17 cellular contexts compared by ENCODE assay signal in the genomic region with DNA sequence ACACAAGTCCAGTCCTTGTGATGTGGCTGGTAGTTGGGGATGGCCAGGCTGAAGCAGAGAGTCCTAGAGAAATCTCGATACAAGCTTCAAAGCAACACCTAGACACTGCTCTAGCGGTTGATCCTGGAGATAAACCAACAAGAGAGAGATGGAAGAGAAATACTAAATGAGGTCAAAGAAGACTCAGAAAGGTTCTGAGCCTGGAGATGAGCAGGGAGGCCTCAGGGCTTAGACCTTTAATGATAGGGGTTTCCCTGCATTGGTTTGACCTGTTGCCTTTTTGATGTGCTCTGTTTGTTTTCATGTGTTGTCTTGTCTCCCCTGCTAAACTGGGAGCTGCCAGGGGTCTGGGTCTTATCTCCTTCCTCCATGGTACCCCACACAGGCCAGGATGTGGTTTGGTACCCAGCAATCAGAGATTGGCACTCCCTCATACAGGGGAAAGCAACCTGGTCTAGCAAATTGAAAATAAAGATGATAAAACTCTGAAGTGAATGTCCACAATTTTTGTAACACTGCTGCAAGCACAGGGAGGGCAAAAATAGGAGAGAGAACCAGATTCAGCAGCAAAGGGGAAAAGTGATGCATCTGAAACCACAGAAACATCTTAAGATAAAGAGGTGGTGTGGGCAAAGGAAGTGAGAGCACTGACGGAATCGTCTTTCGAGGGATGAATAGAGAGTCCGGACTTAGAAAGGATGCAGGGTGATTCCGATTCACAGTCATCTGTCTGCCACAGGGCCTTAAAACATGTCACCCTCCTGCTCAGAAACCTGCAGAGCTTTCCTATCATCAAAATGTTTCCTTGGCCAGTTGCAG. TPM values are rescaled to one million over a fixed set of nuclear protein-coding genes. Genes with fewer than 3 reads are reported as not detected.
DNase-seq lines count a peak whose midpoint lies in the region; ATAC-seq and TF ChIP-seq lines count a peak whose summit lies in the region.
"Had no signal": no experiment of that assay in that cellular context is flagged by ENCODE, and none has a peak within 500 bp of the region (broad histone marks: within the 10 kb centered on the region; RNA-seq: fewer than 3 reads in every experiment).

No MANE protein-coding gene starts in this region.

- intact Hi-C loops in posterior cingulate gyrus (cut with DNase I) (no loop called here), head of caudate nucleus (cut with DNase I) (no loop called here), PC-9 (cut with micrococcal nuclease; ENCODE audit: unreplicated experiment) (no loop called here)

- H3K79me2 ChIP-seq in SK-N-SH (ENCODE audit: insufficient read depth) (no peaks in the 10 kb centered on the region), PC-9 (ENCODE audit: low read depth) (no peaks in the 10 kb centered on the region)

- H3K27me3 ChIP-seq in SK-N-SH (ENCODE audit: insufficient read depth): peaks cover 65% of the 10 kb centered on the region
- H3K27me3 ChIP-seq in PC-9 (ENCODE audit: insufficient read depth, low read depth): peaks cover 43% of the 10 kb centered on the region
- H3K27me3 ChIP-seq: breast epithelium, testis had no signal

- no peak overlapping the region for H3K4me3 ChIP-seq in SK-N-SH (ENCODE audit: low read depth in 2 of 2, low read length in 1 of 2)
- H3K4me3 ChIP-seq in HEK293 (ENCODE audit: low read depth, low read length): no peak overlapping the region
- no peak overlapping the region for H3K4me3 ChIP-seq in PC-9
- H3K4me3 ChIP-seq: breast epithelium, prostate gland, testis had no signal

- no peaks in the 10 kb centered on the region for H3K36me3 Mint-ChIP-seq in activated CD4-positive, alpha-beta T cell treated with anti-CD3 and anti-CD28 coated beads, Interleukin-2, amount 10 ng/mL, durations not matched to agents 7 days and 5 days (ENCODE audit: low read depth)
- no peaks in the 10 kb centered on the region for H3K36me3 Mint-ChIP-seq in natural killer cell treated with Interleukin-12 subunit alpha and Interleukin-12 subunit beta and Interleukin-15 and Interleukin-18, amount 100 ng/mL, for 72 hours

- H3K9me2 ChIP-seq in SK-N-SH: no peaks in the 10 kb centered on the region
- no peaks in the 10 kb centered on the region for H3K9me2 ChIP-seq in PC-9 (ENCODE audit: insufficient read depth)

- H3K4me1 ChIP-seq in SK-N-SH (ENCODE audit: control insufficient read depth in 1 of 2, insufficient read depth in 2 of 2, low read depth in 1 of 2, low read length in 1 of 2) (peaks cover 0 to 4% of the 10 kb centered on the region in 2 experiments; a peak in 1 of 4 replicates), HEK293 (ENCODE audit: control insufficient read depth, insufficient read depth, low read length) (peaks cover 2% of the 10 kb centered on the region; the same call in 1 of the 2 replicates), PC-9 (replicated peaks; ENCODE audit: insufficient read depth) (peaks cover 15% of the 10 kb centered on the region)
- H3K4me1 ChIP-seq: breast epithelium, prostate gland, testis had no signal

- TF ChIP-seq CTCF in SK-N-SH (IDR thresholded peaks at IDR 0.05) (no peak), HEK293 (tag by site-specific recombination; IDR thresholded peaks at IDR 0.05) (no peak), PC-9 (conservative IDR thresholded peaks at IDR 0.05) (no peak)

- CTCF ChIA-PET in SK-N-SH (lab: Yijun Ruan, JAX): interaction anchor here (0.8 to 1.3 kb wide), 2 partner anchors 12 to 17 kb away, joined by 3 read pairs; no protein-coding TSS in a partner anchor
- CTCF ChIA-PET in HEK293 (lab: Yijun Ruan, JAX): interaction anchor here (0.6 to 5.3 kb wide), 6 partner anchors 12 to 735 kb away, joined by 3 to 19 read pairs (median 3); no protein-coding TSS in a partner anchor
- CTCF ChIA-PET in activated CD4-positive, alpha-beta T cell treated with anti-CD3 and anti-CD28 coated beads, Interleukin-2, amount 10 ng/mL, durations not matched to agents 7 days and 5 days (lab: Charles Lee): interaction anchor here (1.0 kb wide), 1 partner anchor 8 kb away, joined by 4 read pairs; no protein-coding TSS in a partner anchor
- CTCF ChIA-PET in PC-9 (lab: Charles Lee): no interaction called here

- TF ChIP-seq RAD21 in SK-N-SH (IDR thresholded peaks at IDR 0.05; ENCODE audit: low read length): no peak

- H3K27ac ChIP-seq in SK-N-SH (ENCODE audit: low read depth in 2 of 2, low read length in 1 of 2): no peak overlapping the region
- no peak overlapping the region for H3K27ac ChIP-seq in HEK293 (ENCODE audit: extremely low read depth, low read depth, low read length)
- no peak overlapping the region for H3K27ac ChIP-seq in PC-9
- H3K27ac ChIP-seq: 22Rv1, breast epithelium, prostate gland, testis had no signal

- POLR2A ChIA-PET in SK-N-SH (lab: Yijun Ruan, JAX) (no interaction called here), HEK293 (lab: Yijun Ruan, JAX) (no interaction called here), PC-9 (lab: Charles Lee; ENCODE audit: unreplicated experiment) (no interaction called here)
- POLR2A ChIA-PET in activated CD4-positive, alpha-beta T cell treated with anti-CD3 and anti-CD28 coated beads, Interleukin-2, amount 10 ng/mL, durations not matched to agents 7 days and 5 days (lab: Charles Lee): no interaction called here

- no peak overlapping the region for H2AFZ ChIP-seq in SK-N-SH (ENCODE audit: low read depth)
- no peak overlapping the region for H2AFZ ChIP-seq in PC-9

- H3K27me3 Mint-ChIP-seq in activated CD4-positive, alpha-beta T cell treated with anti-CD3 and anti-CD28 coated beads, Interleukin-2, amount 10 ng/mL, durations not matched to agents 7 days and 5 days: peaks cover 34% of the 10 kb centered on the region
- peaks cover 0 to 2% of the 10 kb centered on the region in 2 donors for H3K27me3 Mint-ChIP-seq in natural killer cell treated with Interleukin-12 subunit alpha and Interleukin-12 subunit beta and Interleukin-15 and Interleukin-18, amount 100 ng/mL, for 72 hours

- H3K4me1 Mint-ChIP-seq in activated CD4-positive, alpha-beta T cell treated with anti-CD3 and anti-CD28 coated beads, Interleukin-2, amount 10 ng/mL, durations not matched to agents 7 days and 5 days: peaks cover 40% of the 10 kb centered on the region
- peaks cover 40 to 42% of the 10 kb centered on the region in 2 donors for H3K4me1 Mint-ChIP-seq in natural killer cell treated with Interleukin-12 subunit alpha and Interleukin-12 subunit beta and Interleukin-15 and Interleukin-18, amount 100 ng/mL, for 72 hours (ENCODE audit: low read depth in 2 of 2)

- no peak overlapping the region for H3K9ac ChIP-seq in SK-N-SH

- no peak overlapping the region for H3K4me3 Mint-ChIP-seq in activated CD4-positive, alpha-beta T cell treated with anti-CD3 and anti-CD28 coated beads, Interleukin-2, amount 10 ng/mL, durations not matched to agents 7 days and 5 days
- peak overlapping the region; percentile 23 for H3K4me3 Mint-ChIP-seq in natural killer cell treated with Interleukin-12 subunit alpha and Interleukin-12 subunit beta and Interleukin-15 and Interleukin-18, amount 100 ng/mL, for 72 hours

- 31% methylated on average over 7 of the region's 7 CpGs for WGBS in SK-N-SH (ENCODE audit: low lambda C conversion rate)

- peak overlapping the region; percentile 56 for H3K27ac Mint-ChIP-seq in activated CD4-positive, alpha-beta T cell treated with anti-CD3 and anti-CD28 coated beads, Interleukin-2, amount 10 ng/mL, durations not matched to agents 7 days and 5 days
- H3K27ac Mint-ChIP-seq in natural killer cell treated with Interleukin-12 subunit alpha and Interleukin-12 subunit beta and Interleukin-15 and Interleukin-18, amount 100 ng/mL, for 72 hours: peak overlapping the region in 1 of 2 donors; percentile 9

- no peak for ATAC-seq in SK-N-SH treated with all-trans-retinoic acid at 6 μM for 48 hours
- ATAC-seq in natural killer cell treated with Interleukin-12 subunit alpha and Interleukin-12 subunit beta and Interleukin-15 and Interleukin-18, amount 100 ng/mL, for 72 hours: peak; percentile 66 to 89

- BruUV-seq in PC-9 (replicated peaks; lab: Mats Ljungman, UMichigan): no TSS peak

- TF ChIP-seq EP300 in SK-N-SH (IDR thresholded peaks at IDR 0.05; ENCODE audit: borderline replicate concordance in 1 of 2, low read depth in 1 of 2, low read length in 1 of 2): no peak

- H3K9me3 Mint-ChIP-seq in activated CD4-positive, alpha-beta T cell treated with anti-CD3 and anti-CD28 coated beads, Interleukin-2, amount 10 ng/mL, durations not matched to agents 7 days and 5 days: no peaks in the 10 kb centered on the region
- no peaks in the 10 kb centered on the region for H3K9me3 Mint-ChIP-seq in natural killer cell treated with Interleukin-12 subunit alpha and Interleukin-12 subunit beta and Interleukin-15 and Interleukin-18, amount 100 ng/mL, for 72 hours

- DNase-seq in SK-N-SH (no peak), posterior cingulate gyrus (no peak), head of caudate nucleus (no peak), PC-9 (no peak)
- DNase-seq in activated CD4-positive, alpha-beta T cell treated with anti-CD3 and anti-CD28 coated beads, Interleukin-2, amount 10 ng/mL, durations not matched to agents 7 days and 5 days: peak; percentile 30
- no peak for DNase-seq in natural killer cell treated with Interleukin-12 subunit alpha and Interleukin-12 subunit beta and Interleukin-15 and Interleukin-18, amount 100 ng/mL, for 72 hours (ENCODE audit: low spot score)
- DNase-seq: DMS 273 treated with DMSO at 0.1 percent for 48 hours, hippocampal formation, NCI-H1417 treated with DMSO at 0.1 percent for 48 hours, NCI-H82, testis had no signal

- no peak overlapping the region for H3K4me2 ChIP-seq in SK-N-SH
- H3K4me2 ChIP-seq in PC-9: no peak overlapping the region

- H3K9me3 ChIP-seq in SK-N-SH (no peaks in the 10 kb centered on the region), HEK293 (ENCODE audit: control insufficient read depth, insufficient read depth, low read depth, low read length) (no peaks in the 10 kb centered on the region), PC-9 (ENCODE audit: insufficient read depth, low read depth) (no peaks in the 10 kb centered on the region)
- H3K9me3 ChIP-seq: breast epithelium, prostate gland, testis had no signal

- H4K20me1 ChIP-seq in SK-N-SH (ENCODE audit: insufficient read depth) (no peaks in the 10 kb centered on the region), PC-9 (ENCODE audit: insufficient read depth) (no peaks in the 10 kb centered on the region)

- H3K36me3 ChIP-seq in SK-N-SH (replicated peaks in 1 of 2; ENCODE audit: control insufficient read depth in 1 of 2, insufficient read depth in 2 of 2, low read length in 1 of 2) (no peaks in the 10 kb centered on the region), HEK293 (ENCODE audit: control insufficient read depth in 2 of 2, insufficient read depth in 1 of 2, low read length in 2 of 2) (no peaks in the 10 kb centered on the region), PC-9 (ENCODE audit: low read depth) (no peaks in the 10 kb centered on the region)
- H3K36me3 ChIP-seq: breast epithelium, prostate gland had no signal

- H3F3A ChIP-seq in SK-N-SH (replicated peaks; ENCODE audit: insufficient read depth): no peaks in the 10 kb centered on the region
- peaks cover 15% of the 10 kb centered on the region; the same call in 1 of the 2 replicates for H3F3A ChIP-seq in PC-9 (ENCODE audit: insufficient read depth, low read depth)

RNA-seq across cellular contexts. Expression of a gene that starts 3.4 kb away (rescaled TPM):
- polyA plus RNA-seq in SK-N-SH (2012; rRNA removed): not detected in 2 replicates
- not detected in 2 replicates for polyA plus RNA-seq in SK-N-SH (2012; cell fraction: cytosol; rRNA removed)
- polyA plus RNA-seq in SK-N-SH (2012; cell fraction: nucleus; rRNA removed): not detected in 2 replicates
- total RNA-seq in activated CD4-positive, alpha-beta T cell treated with anti-CD3 and anti-CD28 coated beads, Interleukin-2, amount 10 ng/mL, durations not matched to agents 7 days and 5 days: not detected
- total RNA-seq in natural killer cell treated with Interleukin-12 subunit alpha and Interleukin-12 subunit beta and Interleukin-15 and Interleukin-18, amount 100 ng/mL, for 72 hours: not detected
- not detected in 2 replicates for total RNA-seq in PC-9 (2021)
- total RNA-seq: lung microvascular endothelial cell, testis had no signal

RNA-seq across cellular contexts. Expression of a gene that starts 38.8 kb away (rescaled TPM):
- not detected in 2 replicates for polyA plus RNA-seq in SK-N-SH (2012; rRNA removed)
- polyA plus RNA-seq in SK-N-SH (2012; cell fraction: cytosol; rRNA removed): not detected in 2 replicates
- polyA plus RNA-seq in SK-N-SH (2012; cell fraction: nucleus; rRNA removed): not detected in 2 replicates
- total RNA-seq in activated CD4-positive, alpha-beta T cell treated with anti-CD3 and anti-CD28 coated beads, Interleukin-2, amount 10 ng/mL, durations not matched to agents 7 days and 5 days: not detected
- not detected for total RNA-seq in natural killer cell treated with Interleukin-12 subunit alpha and Interleukin-12 subunit beta and Interleukin-15 and Interleukin-18, amount 100 ng/mL, for 72 hours
- total RNA-seq in PC-9 (2021): not detected in 2 replicates
- total RNA-seq: breast epithelium, lung microvascular endothelial cell had no signal
